ENCODE assay signal across 2 cellular contexts in genomic region chr1:85621430-85621829, GRCh38.
A peak's percentile ranks its signal among the peaks of the same experiment; 100 is the strongest.
TF ChIP-seq lines count a peak whose summit lies in the region.

No MANE protein-coding gene starts in this region.

TF ChIP-seq in IMR-90, 13 proteins besides CTCF, POLR2A, EP300 and RAD21:
- TF ChIP-seq RCOR1 (IDR thresholded peaks at IDR 0.05; ENCODE audit: insufficient replicate concordance, low read length), result peak; percentile 60
- TF ChIP-seq NFE2L2 (IDR thresholded peaks at IDR 0.05; ENCODE audit: low read depth, low read length), result no peak

TF ChIP-seq in H1, 55 proteins besides CTCF, POLR2A, EP300 and RAD21:
- TF ChIP-seq SRF (IDR thresholded peaks at IDR 0.05; ENCODE audit: low read depth, low read length) (no peak), KDM1A (IDR thresholded peaks at IDR 0.05; ENCODE audit: borderline replicate concordance, low read length) (peak; percentile 91; the same call in 1 of the 2 replicates), HDAC2 (IDR thresholded peaks at IDR 0.05; ENCODE audit: borderline replicate concordance in 1 of 2, low read depth in 2 of 2, low read length in 2 of 2) (peak in 1 of 2 experiments; percentile 75; a peak in 1 of 4 replicates)
